ENCODE assay signal across 8 cellular contexts in the genomic region with DNA sequence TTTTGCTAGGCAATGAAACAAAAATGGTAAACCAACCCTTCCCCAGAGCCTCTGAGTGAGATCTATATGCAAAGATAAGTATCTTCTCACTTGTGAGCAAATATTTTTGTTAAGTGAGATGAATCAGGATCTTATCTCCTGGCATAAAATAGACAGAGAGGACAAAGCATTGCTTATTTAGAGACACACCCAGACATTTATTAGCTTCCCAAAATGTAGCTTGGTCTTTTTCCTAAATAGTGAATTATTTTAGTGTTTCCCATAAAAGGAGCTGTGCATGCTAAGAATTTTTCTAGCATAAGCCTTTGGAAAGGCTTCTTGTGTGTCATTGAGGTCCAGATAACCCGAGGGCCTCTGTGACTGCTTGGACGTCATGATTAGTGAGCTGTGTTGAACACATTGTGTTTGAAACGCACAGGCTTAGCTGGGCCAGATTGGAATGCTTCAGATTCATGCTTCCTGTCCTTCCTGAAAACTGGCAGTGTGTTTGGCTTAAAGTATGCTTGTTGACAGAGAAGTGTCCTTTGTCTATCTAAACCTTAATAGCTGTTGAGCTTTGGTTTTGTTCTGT.
DNase-seq lines count a peak whose midpoint lies in the region; ATAC-seq and TF ChIP-seq lines count a peak whose summit lies in the region.

No MANE protein-coding gene starts in this region.

- peak overlapping the region; percentile 66 for H3K27ac ChIP-seq in epithelial cell of prostate

- no peak overlapping the region for H3K4me3 ChIP-seq in AG10803 (ENCODE audit: low read length)

- H3K27me3 Mint-ChIP-seq in nephron progenitor cell (ENCODE audit: low read depth, poor library complexity) = no peaks in the 10 kb centered on the region

- DNase-seq in AG10803 (ENCODE audit: low read depth) (peak; percentile 97), NCI-H748 treated with DMSO at 0.1 percent for 48 hours (lab: John Stamatoyannopoulos, UW) (peak; percentile 68), epithelial cell of prostate (ENCODE audit: low read depth, low spot score) (peak; percentile 24), nephron progenitor cell (no peak), NCI-H1436 treated with DMSO at 0.1 percent for 48 hours (lab: John Stamatoyannopoulos, UW) (no peak)
- no peak for DNase-seq in activated CD4-positive, alpha-beta T cell treated with anti-CD3 and anti-CD28 coated beads, Interleukin-2, amount 50 U/mL, for 4 hours

- peaks cover 66% of the 10 kb centered on the region for H3K36me3 Mint-ChIP-seq in nephron progenitor cell (ENCODE audit: low read depth)

- no peaks in the 10 kb centered on the region for H3K9me3 Mint-ChIP-seq in nephron progenitor cell

- ATAC-seq in HG03460 (IDR thresholded peaks at IDR 0.05; ENCODE audit: unreplicated experiment) (no peak), HG02938 (IDR thresholded peaks at IDR 0.05; ENCODE audit: unreplicated experiment) (no peak)

- peak overlapping the region; percentile 91 for H3K27ac Mint-ChIP-seq in nephron progenitor cell

- peaks cover 18% of the 10 kb centered on the region for H3K4me1 Mint-ChIP-seq in nephron progenitor cell

- H3K4me3 Mint-ChIP-seq in nephron progenitor cell = no peak overlapping the region

- TF ChIP-seq CTCF in AG10803 (conservative IDR thresholded peaks at IDR 0.05; ENCODE audit: low read length) (no peak), nephron progenitor cell (IDR thresholded peaks at IDR 0.05) (no peak)

Comparison
In these comparisons a context has a peak if more than half of its experiments do, and no peak if none do; other contexts are left out.
1. DNase-seq: peak in AG10803 (single experiment), NCI-H748 treated with DMSO at 0.1 percent for 48 hours (single experiment) and epithelial cell of prostate (single experiment); none in nephron progenitor cell (single experiment), activated CD4-positive, alpha-beta T cell treated with anti-CD3 and anti-CD28 coated beads, Interleukin-2, amount 50 U/mL, for 4 hours (0 of 2) and NCI-H1436 treated with DMSO at 0.1 percent for 48 hours (single experiment).